Comparison of ENCODE assay signal across 1 cellular context in the genomic region with DNA sequence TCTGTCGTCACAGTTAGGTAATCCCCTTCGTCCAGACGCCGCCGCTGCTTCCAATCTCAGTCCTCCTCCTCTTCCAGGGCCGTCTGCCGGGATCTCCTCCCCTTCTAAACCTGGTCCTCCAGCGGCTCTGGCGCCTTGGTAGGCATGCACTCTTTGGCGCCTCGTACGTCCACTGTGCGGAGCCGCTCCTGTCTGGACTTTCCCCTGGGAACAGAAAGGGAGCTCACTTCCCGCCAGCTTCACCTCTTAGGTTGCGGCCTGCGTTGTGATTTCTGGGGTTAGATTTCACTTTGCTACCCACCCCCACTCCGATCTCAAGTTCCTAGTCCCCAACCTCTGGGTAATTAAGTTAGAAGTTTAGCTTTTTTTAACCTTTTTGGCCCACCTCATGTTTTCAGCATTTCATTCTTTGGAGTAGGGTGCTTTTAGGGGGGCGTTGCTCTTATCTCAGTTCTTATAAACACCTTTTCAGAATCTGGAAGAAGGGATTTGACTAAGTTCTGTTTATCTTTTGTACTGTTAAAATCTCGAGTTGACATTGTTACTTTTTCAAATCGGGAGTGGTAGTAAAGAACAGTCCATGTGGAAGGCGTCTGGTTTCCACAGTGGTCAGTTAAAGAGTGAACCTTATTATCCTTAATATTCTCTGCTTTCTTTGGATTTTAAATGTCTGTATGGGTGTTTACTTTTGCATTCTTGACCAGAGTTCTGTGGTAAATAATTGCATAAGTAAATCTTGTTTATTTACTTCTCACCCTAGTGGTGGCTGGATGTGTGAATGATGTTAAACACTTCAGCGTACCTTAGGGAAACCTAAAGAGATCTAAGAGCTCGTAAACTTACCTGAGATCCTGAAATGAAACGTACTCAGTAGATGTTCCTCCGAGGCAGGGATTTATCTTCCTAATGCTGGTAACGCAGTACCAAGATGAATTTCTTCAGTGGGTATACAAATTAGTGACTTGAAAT.
TF ChIP-seq lines count a peak whose summit lies in the region.

No MANE protein-coding gene starts in this region.

TF ChIP-seq in HepG2, 621 proteins besides CTCF, POLR2A, EP300 and RAD21 (continued from another document):
- TF ChIP-seq, protein P1, sequence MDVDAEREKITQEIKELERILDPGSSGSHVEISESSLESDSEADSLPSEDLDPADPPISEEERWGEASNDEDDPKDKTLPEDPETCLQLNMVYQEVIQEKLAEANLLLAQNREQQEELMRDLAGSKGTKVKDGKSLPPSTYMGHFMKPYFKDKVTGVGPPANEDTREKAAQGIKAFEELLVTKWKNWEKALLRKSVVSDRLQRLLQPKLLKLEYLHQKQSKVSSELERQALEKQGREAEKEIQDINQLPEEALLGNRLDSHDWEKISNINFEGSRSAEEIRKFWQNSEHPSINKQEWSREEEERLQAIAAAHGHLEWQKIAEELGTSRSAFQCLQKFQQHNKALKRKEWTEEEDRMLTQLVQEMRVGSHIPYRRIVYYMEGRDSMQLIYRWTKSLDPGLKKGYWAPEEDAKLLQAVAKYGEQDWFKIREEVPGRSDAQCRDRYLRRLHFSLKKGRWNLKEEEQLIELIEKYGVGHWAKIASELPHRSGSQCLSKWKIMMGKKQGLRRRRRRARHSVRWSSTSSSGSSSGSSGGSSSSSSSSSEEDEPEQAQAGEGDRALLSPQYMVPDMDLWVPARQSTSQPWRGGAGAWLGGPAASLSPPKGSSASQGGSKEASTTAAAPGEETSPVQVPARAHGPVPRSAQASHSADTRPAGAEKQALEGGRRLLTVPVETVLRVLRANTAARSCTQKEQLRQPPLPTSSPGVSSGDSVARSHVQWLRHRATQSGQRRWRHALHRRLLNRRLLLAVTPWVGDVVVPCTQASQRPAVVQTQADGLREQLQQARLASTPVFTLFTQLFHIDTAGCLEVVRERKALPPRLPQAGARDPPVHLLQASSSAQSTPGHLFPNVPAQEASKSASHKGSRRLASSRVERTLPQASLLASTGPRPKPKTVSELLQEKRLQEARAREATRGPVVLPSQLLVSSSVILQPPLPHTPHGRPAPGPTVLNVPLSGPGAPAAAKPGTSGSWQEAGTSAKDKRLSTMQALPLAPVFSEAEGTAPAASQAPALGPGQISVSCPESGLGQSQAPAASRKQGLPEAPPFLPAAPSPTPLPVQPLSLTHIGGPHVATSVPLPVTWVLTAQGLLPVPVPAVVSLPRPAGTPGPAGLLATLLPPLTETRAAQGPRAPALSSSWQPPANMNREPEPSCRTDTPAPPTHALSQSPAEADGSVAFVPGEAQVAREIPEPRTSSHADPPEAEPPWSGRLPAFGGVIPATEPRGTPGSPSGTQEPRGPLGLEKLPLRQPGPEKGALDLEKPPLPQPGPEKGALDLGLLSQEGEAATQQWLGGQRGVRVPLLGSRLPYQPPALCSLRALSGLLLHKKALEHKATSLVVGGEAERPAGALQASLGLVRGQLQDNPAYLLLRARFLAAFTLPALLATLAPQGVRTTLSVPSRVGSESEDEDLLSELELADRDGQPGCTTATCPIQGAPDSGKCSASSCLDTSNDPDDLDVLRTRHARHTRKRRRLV (CRISPR knock-in tag; IDR thresholded peaks at IDR 0.05) = 0 out of 2 replicates have a peak, but pooled peaks have one; percentile 8
- TF ChIP-seq ASH2L (IDR thresholded peaks at IDR 0.05; ENCODE audit: insufficient read length, low read depth, low read length) = peak; percentile 70
- peak; percentile 2; the same call in 1 of the 2 replicates for TF ChIP-seq ARID5B (CRISPR knock-in tag; IDR thresholded peaks at IDR 0.05)
- no peak for TF ChIP-seq GRHL1 (CRISPR knock-in tag; conservative IDR thresholded peaks at IDR 0.05)
- peak; percentile 88; the same call in 1 of the 2 replicates for TF ChIP-seq ZNF749 (CRISPR knock-in tag; IDR thresholded peaks at IDR 0.05; ENCODE audit: borderline replicate concordance)
- TF ChIP-seq, protein P2, sequence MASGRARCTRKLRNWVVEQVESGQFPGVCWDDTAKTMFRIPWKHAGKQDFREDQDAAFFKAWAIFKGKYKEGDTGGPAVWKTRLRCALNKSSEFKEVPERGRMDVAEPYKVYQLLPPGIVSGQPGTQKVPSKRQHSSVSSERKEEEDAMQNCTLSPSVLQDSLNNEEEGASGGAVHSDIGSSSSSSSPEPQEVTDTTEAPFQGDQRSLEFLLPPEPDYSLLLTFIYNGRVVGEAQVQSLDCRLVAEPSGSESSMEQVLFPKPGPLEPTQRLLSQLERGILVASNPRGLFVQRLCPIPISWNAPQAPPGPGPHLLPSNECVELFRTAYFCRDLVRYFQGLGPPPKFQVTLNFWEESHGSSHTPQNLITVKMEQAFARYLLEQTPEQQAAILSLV (CRISPR knock-in tag; IDR thresholded peaks at IDR 0.05; ENCODE audit: borderline replicate concordance) = peak; percentile 47; the same call in 1 of the 2 replicates
- peak; percentile 59; the same call in 1 of the 2 replicates for TF ChIP-seq SRY (CRISPR knock-in tag; IDR thresholded peaks at IDR 0.05)
- peak; percentile 76 for TF ChIP-seq ZNF296 (CRISPR knock-in tag; conservative IDR thresholded peaks at IDR 0.05)
- TF ChIP-seq SATB2 (CRISPR knock-in tag; IDR thresholded peaks at IDR 0.05) = no peak
- TF ChIP-seq, protein P3, sequence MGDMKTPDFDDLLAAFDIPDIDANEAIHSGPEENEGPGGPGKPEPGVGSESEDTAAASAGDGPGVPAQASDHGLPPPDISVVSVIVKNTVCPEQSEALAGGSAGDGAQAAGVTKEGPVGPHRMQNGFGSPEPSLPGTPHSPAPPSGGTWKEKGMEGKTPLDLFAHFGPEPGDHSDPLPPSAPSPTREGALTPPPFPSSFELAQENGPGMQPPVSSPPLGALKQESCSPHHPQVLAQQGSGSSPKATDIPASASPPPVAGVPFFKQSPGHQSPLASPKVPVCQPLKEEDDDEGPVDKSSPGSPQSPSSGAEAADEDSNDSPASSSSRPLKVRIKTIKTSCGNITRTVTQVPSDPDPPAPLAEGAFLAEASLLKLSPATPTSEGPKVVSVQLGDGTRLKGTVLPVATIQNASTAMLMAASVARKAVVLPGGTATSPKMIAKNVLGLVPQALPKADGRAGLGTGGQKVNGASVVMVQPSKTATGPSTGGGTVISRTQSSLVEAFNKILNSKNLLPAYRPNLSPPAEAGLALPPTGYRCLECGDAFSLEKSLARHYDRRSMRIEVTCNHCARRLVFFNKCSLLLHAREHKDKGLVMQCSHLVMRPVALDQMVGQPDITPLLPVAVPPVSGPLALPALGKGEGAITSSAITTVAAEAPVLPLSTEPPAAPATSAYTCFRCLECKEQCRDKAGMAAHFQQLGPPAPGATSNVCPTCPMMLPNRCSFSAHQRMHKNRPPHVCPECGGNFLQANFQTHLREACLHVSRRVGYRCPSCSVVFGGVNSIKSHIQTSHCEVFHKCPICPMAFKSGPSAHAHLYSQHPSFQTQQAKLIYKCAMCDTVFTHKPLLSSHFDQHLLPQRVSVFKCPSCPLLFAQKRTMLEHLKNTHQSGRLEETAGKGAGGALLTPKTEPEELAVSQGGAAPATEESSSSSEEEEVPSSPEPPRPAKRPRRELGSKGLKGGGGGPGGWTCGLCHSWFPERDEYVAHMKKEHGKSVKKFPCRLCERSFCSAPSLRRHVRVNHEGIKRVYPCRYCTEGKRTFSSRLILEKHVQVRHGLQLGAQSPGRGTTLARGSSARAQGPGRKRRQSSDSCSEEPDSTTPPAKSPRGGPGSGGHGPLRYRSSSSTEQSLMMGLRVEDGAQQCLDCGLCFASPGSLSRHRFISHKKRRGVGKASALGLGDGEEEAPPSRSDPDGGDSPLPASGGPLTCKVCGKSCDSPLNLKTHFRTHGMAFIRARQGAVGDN (CRISPR knock-in tag; IDR thresholded peaks at IDR 0.05) = peak; percentile 60
- peak; percentile 78; the same call in 1 of the 2 replicates for TF ChIP-seq ZNF263 (CRISPR knock-in tag; IDR thresholded peaks at IDR 0.05)
- no peak; the same call in 1 of the 2 replicates for TF ChIP-seq HOXA3 (CRISPR knock-in tag; IDR thresholded peaks at IDR 0.05)
- no peak for TF ChIP-seq TBX3 (IDR thresholded peaks at IDR 0.05; ENCODE audit: borderline replicate concordance)
- TF ChIP-seq ZNF761 (CRISPR knock-in tag; conservative IDR thresholded peaks at IDR 0.05) = 0 out of 2 replicates have a peak, but pooled peaks have one; percentile 13
- 0 out of 2 replicates have a peak, but pooled peaks have one; percentile 2 for TF ChIP-seq ZNF564 (CRISPR knock-in tag; IDR thresholded peaks at IDR 0.05)
- TF ChIP-seq HNF4A (CRISPR knock-in tag; IDR thresholded peaks at IDR 0.05) = peak; percentile 33; the same call in 1 of the 2 replicates
- peak; percentile 77 for TF ChIP-seq FOXP1 (IDR thresholded peaks at IDR 0.05)
- peak; percentile 59 for TF ChIP-seq FOXP1 (CRISPR knock-in tag; IDR thresholded peaks at IDR 0.05)
- TF ChIP-seq HNRNPK (IDR thresholded peaks at IDR 0.05; ENCODE audit: low read depth, low read length, poor library complexity, severe bottlenecking) = no peak
